8 cellular contexts compared by ENCODE assay signal in genomic region chr5:87572611-87573010, GRCh38.
"Had no signal": no experiment of that assay in that cellular context is flagged by ENCODE, and none has a peak within 500 bp of the region (broad histone marks: within the 10 kb centered on the region; RNA-seq: fewer than 3 reads in every experiment).

No MANE protein-coding gene starts in this region.

- FAIRE-seq: HepG2, HTR-8/SVneo, K562 had no signal

- H3K27ac ChIP-seq: HL-60, KMS-11 had no signal

- H3K4me3 ChIP-seq: K562 had no signal

- H3K9ac ChIP-seq: KMS-11 had no signal

- DNase-seq: IMR-90, KBM-7, KG1 had no signal

- ATAC-seq: HepG2, K562 had no signal

- H3K4me2 ChIP-seq: KMS-11 had no signal
